Comparison of ENCODE assay signal across 2 cellular contexts in the genomic region with DNA sequence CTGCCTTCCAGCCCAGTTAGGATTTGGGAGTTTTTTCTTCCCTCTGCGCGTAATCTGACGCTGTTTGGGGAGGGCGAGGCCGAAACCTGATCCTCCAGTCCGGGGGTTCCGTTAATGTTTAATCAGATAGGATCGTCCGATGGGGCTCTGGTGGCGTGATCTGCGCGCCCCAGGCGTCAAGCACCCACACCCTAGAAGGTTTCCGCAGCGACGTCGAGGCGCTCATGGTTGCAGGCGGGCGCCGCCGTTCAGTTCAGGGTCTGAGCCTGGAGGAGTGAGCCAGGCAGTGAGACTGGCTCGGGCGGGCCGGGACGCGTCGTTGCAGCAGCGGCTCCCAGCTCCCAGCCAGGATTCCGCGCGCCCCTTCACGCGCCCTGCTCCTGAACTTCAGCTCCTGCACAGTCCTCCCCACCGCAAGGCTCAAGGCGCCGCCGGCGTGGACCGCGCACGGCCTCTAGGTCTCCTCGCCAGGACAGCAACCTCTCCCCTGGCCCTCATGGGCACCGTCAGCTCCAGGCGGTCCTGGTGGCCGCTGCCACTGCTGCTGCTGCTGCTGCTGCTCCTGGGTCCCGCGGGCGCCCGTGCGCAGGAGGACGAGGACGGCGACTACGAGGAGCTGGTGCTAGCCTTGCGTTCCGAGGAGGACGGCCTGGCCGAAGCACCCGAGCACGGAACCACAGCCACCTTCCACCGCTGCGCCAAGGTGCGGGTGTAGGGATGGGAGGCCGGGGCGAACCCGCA.
TF ChIP-seq lines count a peak whose summit lies in the region.

Gene PCSK9 (plus strand): TSS at position 207 of the 741 bp plus-strand sequence. CDS start 290 bp downstream, at position 497.

TF ChIP-seq in HCT116, 20 proteins besides CTCF, POLR2A, EP300 and RAD21 (continued from another document):
- TF ChIP-seq REST (IDR thresholded peaks at IDR 0.05; ENCODE audit: low read depth) (no peak), CBX3 (IDR thresholded peaks at IDR 0.05; ENCODE audit: low read depth) (peak; percentile 75), TCF7L2 (IDR thresholded peaks at IDR 0.05; ENCODE audit: borderline replicate concordance, extremely low read depth, insufficient read depth, insufficient read length) (no peak), SIN3A (IDR thresholded peaks at IDR 0.05; ENCODE audit: low read depth) (peak; percentile 69; the same call in 1 of the 2 replicates), SP1 (IDR thresholded peaks at IDR 0.05; ENCODE audit: low read depth) (peak; percentile 66), MAX (IDR thresholded peaks at IDR 0.05) (peak; percentile 94), CEBPB (IDR thresholded peaks at IDR 0.05; ENCODE audit: low read depth) (no peak), JUND (IDR thresholded peaks at IDR 0.05) (no peak), ELF1 (IDR thresholded peaks at IDR 0.05; ENCODE audit: borderline replicate concordance, low read depth) (no peak), EGR1 (IDR thresholded peaks at IDR 0.05; ENCODE audit: low read depth) (no peak), ZFX (IDR thresholded peaks at IDR 0.05) (peak; percentile 52; the same call in 1 of the 2 replicates), ZNF274 (IDR thresholded peaks at IDR 0.05; ENCODE audit: low read depth, low read length) (no peak), EZH2phosphoT487 (IDR thresholded peaks at IDR 0.05; ENCODE audit: borderline replicate concordance) (no peak), POLR2AphosphoS5 (IDR thresholded peaks at IDR 0.05; ENCODE audit: low read depth, low read length) (peak; percentile 78)
- TF ChIP-seq, protein P1, sequence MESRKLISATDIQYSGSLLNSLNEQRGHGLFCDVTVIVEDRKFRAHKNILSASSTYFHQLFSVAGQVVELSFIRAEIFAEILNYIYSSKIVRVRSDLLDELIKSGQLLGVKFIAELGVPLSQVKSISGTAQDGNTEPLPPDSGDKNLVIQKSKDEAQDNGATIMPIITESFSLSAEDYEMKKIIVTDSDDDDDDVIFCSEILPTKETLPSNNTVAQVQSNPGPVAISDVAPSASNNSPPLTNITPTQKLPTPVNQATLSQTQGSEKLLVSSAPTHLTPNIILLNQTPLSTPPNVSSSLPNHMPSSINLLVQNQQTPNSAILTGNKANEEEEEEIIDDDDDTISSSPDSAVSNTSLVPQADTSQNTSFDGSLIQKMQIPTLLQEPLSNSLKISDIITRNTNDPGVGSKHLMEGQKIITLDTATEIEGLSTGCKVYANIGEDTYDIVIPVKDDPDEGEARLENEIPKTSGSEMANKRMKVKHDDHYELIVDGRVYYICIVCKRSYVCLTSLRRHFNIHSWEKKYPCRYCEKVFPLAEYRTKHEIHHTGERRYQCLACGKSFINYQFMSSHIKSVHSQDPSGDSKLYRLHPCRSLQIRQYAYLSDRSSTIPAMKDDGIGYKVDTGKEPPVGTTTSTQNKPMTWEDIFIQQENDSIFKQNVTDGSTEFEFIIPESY (IDR thresholded peaks at IDR 0.05; ENCODE audit: extremely low read depth, insufficient replicate concordance, low read length), result no peak
- TF ChIP-seq, protein P2, sequence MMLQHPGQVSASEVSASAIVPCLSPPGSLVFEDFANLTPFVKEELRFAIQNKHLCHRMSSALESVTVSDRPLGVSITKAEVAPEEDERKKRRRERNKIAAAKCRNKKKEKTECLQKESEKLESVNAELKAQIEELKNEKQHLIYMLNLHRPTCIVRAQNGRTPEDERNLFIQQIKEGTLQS (IDR thresholded peaks at IDR 0.05), result no peak

TF ChIP-seq in SK-N-SH, 30 proteins besides CTCF, POLR2A, EP300 and RAD21 (continued from another document):
- TF ChIP-seq USF1 (IDR thresholded peaks at IDR 0.05; ENCODE audit: borderline replicate concordance, low read depth) (no peak), TAF1 (IDR thresholded peaks at IDR 0.05; ENCODE audit: borderline replicate concordance, low read depth, low read length) (no peak), JUND (IDR thresholded peaks at IDR 0.05) (no peak), POLR2AphosphoS5 (IDR thresholded peaks at IDR 0.05; ENCODE audit: low read depth, low read length) (no peak), RXRA (IDR thresholded peaks at IDR 0.05; ENCODE audit: borderline replicate concordance, low read depth) (no peak), REST (IDR thresholded peaks at IDR 0.05; ENCODE audit: low read depth, low read length) (no peak), RCOR1 (IDR thresholded peaks at IDR 0.05; ENCODE audit: low read length) (no peak), CHD2 (IDR thresholded peaks at IDR 0.05; ENCODE audit: low read length, partially characterized antibody) (no peak), NFIC (IDR thresholded peaks at IDR 0.05; ENCODE audit: borderline replicate concordance) (no peak), YY1 (IDR thresholded peaks at IDR 0.05; ENCODE audit: low read depth) (no peak)
- TF ChIP-seq, protein P3, sequence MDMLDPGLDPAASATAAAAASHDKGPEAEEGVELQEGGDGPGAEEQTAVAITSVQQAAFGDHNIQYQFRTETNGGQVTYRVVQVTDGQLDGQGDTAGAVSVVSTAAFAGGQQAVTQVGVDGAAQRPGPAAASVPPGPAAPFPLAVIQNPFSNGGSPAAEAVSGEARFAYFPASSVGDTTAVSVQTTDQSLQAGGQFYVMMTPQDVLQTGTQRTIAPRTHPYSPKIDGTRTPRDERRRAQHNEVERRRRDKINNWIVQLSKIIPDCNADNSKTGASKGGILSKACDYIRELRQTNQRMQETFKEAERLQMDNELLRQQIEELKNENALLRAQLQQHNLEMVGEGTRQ (IDR thresholded peaks at IDR 0.05; ENCODE audit: borderline replicate concordance, low read depth, low read length), result no peak
